ENCODE assay signal across 28 cellular contexts in the genomic region with DNA sequence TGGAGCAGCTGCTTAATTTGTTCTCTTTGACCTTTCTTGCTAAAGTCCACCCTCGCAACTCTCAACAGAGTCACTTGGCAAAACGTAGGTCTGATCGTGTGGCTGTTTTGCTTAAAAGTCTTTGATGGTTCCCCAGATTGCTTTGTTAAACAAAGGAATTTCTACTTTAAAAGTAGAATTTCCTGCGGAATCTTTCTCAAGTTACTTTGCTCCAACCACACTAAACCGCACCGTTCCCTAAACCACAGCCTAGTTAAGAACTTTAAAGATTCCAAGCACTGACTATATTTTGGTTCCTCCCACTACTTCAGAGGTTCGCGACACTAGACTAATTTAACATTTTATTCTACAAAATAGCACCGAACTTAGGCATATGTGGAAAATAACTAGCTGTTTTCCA.
"Had no signal": no experiment of that assay in that cellular context is flagged by ENCODE, and none has a peak within 500 bp of the region (broad histone marks: within the 10 kb centered on the region; RNA-seq: fewer than 3 reads in every experiment).

No MANE protein-coding gene starts in this region.

- H3K4me3 ChIP-seq: ovary, thoracic aorta, uterus had no signal

- H3K27me3 ChIP-seq: neutrophil, ovary, uterus had no signal

- H3K27ac ChIP-seq: neutrophil, ovary, thoracic aorta, uterus had no signal

- H3K4me3 Mint-ChIP-seq: activated CD8-positive, alpha-beta T cell treated with anti-CD3 and anti-CD28 coated beads for 36 hours; activated T-cell treated with anti-CD3 and anti-CD28 coated beads, Interleukin-2, amount 50 U/mL, for 4 hours; activated T-helper 17 cell treated with anti-CD3 and anti-CD28 coated beads, Interleukin-2, amount 50 U/mL, for 72 hours; central memory CD8-positive, alpha-beta T cell; dendritic cell treated with granulocyte-macrophage colony-stimulating factor and Interleukin-4, amounts not matched to agents 40 ng/mL and 50 ng/mL, for 4 days; endodermal cell; natural killer cell; WTC11 had no signal

- H3K27ac Mint-ChIP-seq: activated CD8-positive, alpha-beta T cell treated with anti-CD3 and anti-CD28 coated beads for 36 hours; activated T-helper 17 cell treated with anti-CD3 and anti-CD28 coated beads, Interleukin-2, amount 50 U/mL, for 72 hours; dendritic cell treated with granulocyte-macrophage colony-stimulating factor and Interleukin-4, amounts not matched to agents 40 ng/mL and 50 ng/mL, for 4 days; endodermal cell; natural killer cell; progenitor cell of endocrine pancreas; WTC11 had no signal

- H3K9me3 ChIP-seq: neutrophil, ovary, thoracic aorta, uterus had no signal

- H3K36me3 ChIP-seq: neutrophil, ovary, thoracic aorta, uterus had no signal

- H3K27me3 Mint-ChIP-seq: activated CD8-positive, alpha-beta T cell treated with anti-CD3 and anti-CD28 coated beads for 36 hours; activated T-helper 17 cell treated with anti-CD3 and anti-CD28 coated beads, Interleukin-2, amount 50 U/mL, for 72 hours; central memory CD8-positive, alpha-beta T cell; dendritic cell treated with granulocyte-macrophage colony-stimulating factor and Interleukin-4, amounts not matched to agents 40 ng/mL and 50 ng/mL, for 4 days; progenitor cell of endocrine pancreas had no signal

- H3K4me1 ChIP-seq: uterus had no signal

- H3K9me3 Mint-ChIP-seq: activated T-cell treated with anti-CD3 and anti-CD28 coated beads, Interleukin-2, amount 50 U/mL, for 4 hours; activated T-helper 17 cell treated with anti-CD3 and anti-CD28 coated beads, Interleukin-2, amount 50 U/mL, for 72 hours; central memory CD8-positive, alpha-beta T cell; dendritic cell treated with granulocyte-macrophage colony-stimulating factor and Interleukin-4, amounts not matched to agents 40 ng/mL and 50 ng/mL, for 4 days; natural killer cell had no signal

- DNase-seq: activated CD4-positive, alpha-beta T cell treated with anti-CD3 and anti-CD28 coated beads, Interleukin-2, amount 50 U/mL, for 1 hour; activated CD8-positive, alpha-beta T cell treated with anti-CD3 and anti-CD28 coated beads for 36 hours; activated gamma-delta T cell treated with Interleukin-2 at 50 U/mL for 16 hours; activated naive CD4-positive, alpha-beta T cell treated with anti-CD3 and anti-CD28 coated beads, Interleukin-2, amount 50 U/mL, for 16 hours; activated T-cell treated with anti-CD3 and anti-CD28 coated beads, Interleukin-2, amount 50 U/mL, for 4 hours; amygdala; endodermal cell; foreskin melanocyte; left cardiac atrium; natural killer cell; ovary; retina; small intestine; stimulated activated CD4-positive, alpha-beta T cell treated with anti-CD3 and anti-CD28 coated beads, Interleukin-15, amount 100 ng/mL, for 24 hours; stimulated activated CD4-positive, alpha-beta T cell treated with anti-CD3 and anti-CD28 coated beads, Interleukin-2, amount 100 ng/mL, for 24 hours; stimulated activated naive CD4-positive, alpha-beta T cell treated with Interleukin-2 at 50 U/mL for 16 hours; T-helper 2 cell; trophoblast cell; uterus had no signal

- H3K4me1 Mint-ChIP-seq: activated T-helper 17 cell treated with anti-CD3 and anti-CD28 coated beads, Interleukin-2, amount 50 U/mL, for 72 hours; central memory CD8-positive, alpha-beta T cell; natural killer cell had no signal

- ATAC-seq: activated CD8-positive, alpha-beta T cell treated with anti-CD3 and anti-CD28 coated beads for 36 hours; activated T-cell treated with anti-CD3 and anti-CD28 coated beads, Interleukin-2, amount 50 U/mL, for 4 hours; activated T-helper 17 cell treated with anti-CD3 and anti-CD28 coated beads, Interleukin-2, amount 50 U/mL, for 72 hours; esophagus mucosa; left cardiac atrium; natural killer cell; sciatic nerve had no signal
